9 cellular contexts compared by ENCODE assay signal in genomic region chr6:156395276-156395675, GRCh38.
A peak's percentile ranks its signal among the peaks of the same experiment; 100 is the strongest.
DNase-seq lines count a peak whose midpoint lies in the region; TF ChIP-seq lines count a peak whose summit lies in the region.
"Had no signal": no experiment of that assay in that cellular context is flagged by ENCODE, and none has a peak within 500 bp of the region (broad histone marks: within the 10 kb centered on the region; RNA-seq: fewer than 3 reads in every experiment).

No MANE protein-coding gene starts in this region.

- H3K36me3 Mint-ChIP-seq in activated naive CD4-positive, alpha-beta T cell treated with anti-CD3 and anti-CD28 coated beads for 36 hours (ENCODE audit: low read depth) = no peaks in the 10 kb centered on the region

- H3K36me3 ChIP-seq in transverse colon = no peaks in the 10 kb centered on the region

- TF ChIP-seq POLR2A in transverse colon (IDR thresholded peaks at IDR 0.05) = no peak

- peak overlapping the region; percentile 28 for H3K4me3 Mint-ChIP-seq in activated naive CD4-positive, alpha-beta T cell treated with anti-CD3 and anti-CD28 coated beads for 36 hours

- 48 to 100% methylated on average over 1 to 6 of the region's 6 CpGs for WGBS in transverse colon (ENCODE audit: low coverage in 1 of 2), 2 donors

- H3K27ac Mint-ChIP-seq in activated naive CD4-positive, alpha-beta T cell treated with anti-CD3 and anti-CD28 coated beads for 36 hours = no peak overlapping the region

- H3K9me3 Mint-ChIP-seq in activated naive CD4-positive, alpha-beta T cell treated with anti-CD3 and anti-CD28 coated beads for 36 hours = no peaks in the 10 kb centered on the region

- peaks cover 89% of the 10 kb centered on the region for H3K4me1 Mint-ChIP-seq in activated naive CD4-positive, alpha-beta T cell treated with anti-CD3 and anti-CD28 coated beads for 36 hours (ENCODE audit: low read depth)

- in situ Hi-C loops in transverse colon (cut with MboI; ENCODE audit: low pct_ligation_motif_present in 1 of 4, low pct_unique_long_range_greater_than_20kb in 1 of 4, low sequenced_read_pairs in 3 of 4) = no loop called here

- no peaks in the 10 kb centered on the region for H3K27me3 ChIP-seq in transverse colon

- H3K4me1 ChIP-seq in transverse colon = peaks cover 0 to 6% (median 0%) of the 10 kb centered on the region in 4 donors

- TF ChIP-seq EP300 in transverse colon (IDR thresholded peaks at IDR 0.05; ENCODE audit: low read depth) = no peak

- H3K4me3 ChIP-seq in Jurkat, Clone E6-1 (ENCODE audit: low read length) = no peak overlapping the region
- H3K4me3 ChIP-seq in transverse colon = no peak overlapping the region

- H3K9me3 ChIP-seq in transverse colon = no peaks in the 10 kb centered on the region

- DNase-seq in activated T-cell treated with anti-CD3 and anti-CD28 coated beads for 1 hour (ENCODE audit: low read depth) (peak; percentile 20), activated T-cell treated with anti-CD3 and anti-CD28 coated beads for 4 hours (no peak), transverse colon (peak; percentile 77), GDM1 (lab: John Stamatoyannopoulos, UW) (no peak), KG1 (lab: John Stamatoyannopoulos, UW) (no peak), NCI-H2029 treated with DMSO at 0.1 percent for 48 hours (lab: John Stamatoyannopoulos, UW) (no peak)
- peak; percentile 22 for DNase-seq in Jurkat, Clone E6-1 (ENCODE audit: low read depth, low spot score)
- DNase-seq in activated naive CD4-positive, alpha-beta T cell treated with anti-CD3 and anti-CD28 coated beads for 36 hours = peak; percentile 71
- DNase-seq: activated CD8-positive, alpha-beta memory T cell treated with anti-CD3 and anti-CD28 coated beads for 24 hours had no signal

- H3K27me3 Mint-ChIP-seq in activated naive CD4-positive, alpha-beta T cell treated with anti-CD3 and anti-CD28 coated beads for 36 hours (ENCODE audit: low read depth) = peaks cover 6% of the 10 kb centered on the region

- H3K27ac ChIP-seq in transverse colon = peak overlapping the region in 2 of 4 donors; percentile 56 to 72

- no peak for TF ChIP-seq CTCF in transverse colon (IDR thresholded peaks at IDR 0.05)

- intact Hi-C loops in activated naive CD4-positive, alpha-beta T cell treated with anti-CD3 and anti-CD28 coated beads for 36 hours (cut with micrococcal nuclease) = loop anchor here (5.0 to 10.0 kb wide), 9 partner anchors 223 to 1208 kb away; no protein-coding TSS in a partner anchor
- intact Hi-C loops in transverse colon (cut with DNase I; ENCODE audit: low total_unique reads) = no loop called here

- CTCF ChIA-PET in activated naive CD4-positive, alpha-beta T cell treated with anti-CD3 and anti-CD28 coated beads for 36 hours (lab: Charles Lee) = interaction anchor here (0.8 kb wide), 1 partner anchor 1527 kb away, joined by 3 read pairs; no protein-coding TSS in a partner anchor

Comparison
In these comparisons a context has a peak if more than half of its experiments do, and no peak if none do; other contexts are left out.
1. DNase-seq: peak in activated T-cell treated with anti-CD3 and anti-CD28 coated beads for 1 hour (single experiment), Jurkat, Clone E6-1 (single experiment), activated naive CD4-positive, alpha-beta T cell treated with anti-CD3 and anti-CD28 coated beads for 36 hours (single experiment) and transverse colon (single experiment); none in activated T-cell treated with anti-CD3 and anti-CD28 coated beads for 4 hours (single experiment), GDM1 (single experiment), KG1 (single experiment) and NCI-H2029 treated with DMSO at 0.1 percent for 48 hours (single experiment).